In the genomic region with DNA sequence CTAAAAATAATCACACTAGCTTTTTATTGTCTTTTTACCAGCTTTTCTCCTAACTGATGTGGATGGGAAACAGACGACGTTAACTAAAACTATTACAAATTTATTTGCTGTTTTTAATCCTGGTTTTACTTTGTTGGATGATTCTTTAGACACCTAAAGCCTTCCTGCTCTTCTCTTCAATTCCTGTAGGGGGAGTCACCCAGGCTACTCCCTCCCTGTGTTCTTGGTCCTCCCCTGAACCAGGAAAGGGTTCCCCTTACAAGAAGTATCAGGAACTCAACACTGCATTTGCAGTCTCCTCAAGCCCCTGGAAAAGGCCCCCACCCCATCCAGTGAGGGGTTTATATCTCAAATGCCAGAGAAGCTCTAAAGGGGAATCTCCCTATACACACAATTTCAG, we compare ENCODE assay signal across 10 cellular contexts.
A peak's percentile ranks its signal among the peaks of the same experiment; 100 is the strongest.
DNase-seq lines count a peak whose midpoint lies in the region; ATAC-seq and TF ChIP-seq lines count a peak whose summit lies in the region.
"Had no signal": no experiment of that assay in that cellular context is flagged by ENCODE, and none has a peak within 500 bp of the region (broad histone marks: within the 10 kb centered on the region; RNA-seq: fewer than 3 reads in every experiment).

No MANE protein-coding gene starts in this region.

- no peaks in the 10 kb centered on the region for H3K4me1 Mint-ChIP-seq in brain

- peaks cover 6% of the 10 kb centered on the region for H3K27me3 Mint-ChIP-seq in brain

- no peak overlapping the region for H4K8ac ChIP-seq in mesendoderm (ENCODE audit: low read depth, low read length)

- no peak overlapping the region for H3K4me3 Mint-ChIP-seq in brain

- H3K9me2 ChIP-seq in Karpas-422 (replicated peaks; ENCODE audit: insufficient read depth, low read length) = no peaks in the 10 kb centered on the region

- H2BK120ac ChIP-seq in mesendoderm (ENCODE audit: low read depth, low read length) = no peak overlapping the region

- H3K36me3 ChIP-seq in Karpas-422 (ENCODE audit: insufficient read depth, low read length) (no peaks in the 10 kb centered on the region), mesendoderm (ENCODE audit: control insufficient read depth, insufficient read depth, low read length) (no peaks in the 10 kb centered on the region)

- H3K36me3 Mint-ChIP-seq in brain = no peaks in the 10 kb centered on the region

- H3K9me3 ChIP-seq in Karpas-422 (ENCODE audit: low read length) = no peaks in the 10 kb centered on the region; the same call in 1 of the 2 replicates

- no peak overlapping the region for H2AFZ ChIP-seq in Karpas-422 (ENCODE audit: low read length)

- H3K23ac ChIP-seq in mesendoderm (ENCODE audit: low read length) = no peak overlapping the region

- H2AK5ac ChIP-seq in mesendoderm (ENCODE audit: low read length) = no peak overlapping the region

- H3K27ac Mint-ChIP-seq in brain = no peak overlapping the region

- no CpG with 5 or more reads among the region's 2 CpGs for WGBS in mesendoderm (ENCODE audit: extremely low coverage, insufficient coverage, low lambda C conversion rate)

- H3K4me1 ChIP-seq in Karpas-422 (ENCODE audit: low read length) (no peaks in the 10 kb centered on the region), mesendoderm (ENCODE audit: control insufficient read depth, low read depth, low read length) (no peaks in the 10 kb centered on the region)

- H3K9ac ChIP-seq in Karpas-422 (ENCODE audit: low read length) (no peak overlapping the region), mesendoderm (ENCODE audit: low read length) (no peak overlapping the region)

- H3K4me2 ChIP-seq in Karpas-422 (ENCODE audit: low read depth, low read length, poor library complexity, severe bottlenecking) (no peak overlapping the region), mesendoderm (ENCODE audit: low read length) (no peak overlapping the region)

- H3K18ac ChIP-seq in mesendoderm (ENCODE audit: low read length) = no peak overlapping the region

- no peaks in the 10 kb centered on the region for H3K27me3 ChIP-seq in Karpas-422 (ENCODE audit: low read length)
- no peaks in the 10 kb centered on the region for H3K27me3 ChIP-seq in mesendoderm (ENCODE audit: insufficient read depth, low read length, poor library complexity)

- H2BK15ac ChIP-seq in mesendoderm (replicated peaks; ENCODE audit: low read depth) = no peak overlapping the region

- no peaks in the 10 kb centered on the region for H3K79me2 ChIP-seq in Karpas-422 (ENCODE audit: low read length)
- H3K79me2 ChIP-seq in mesendoderm (ENCODE audit: control insufficient read depth, insufficient read depth, low read length) = no peaks in the 10 kb centered on the region

- H4K5ac ChIP-seq in mesendoderm (ENCODE audit: low read length) = no peak overlapping the region

- no peak overlapping the region for H3K27ac ChIP-seq in Karpas-422 (ENCODE audit: low read length)
- no peak overlapping the region for H3K27ac ChIP-seq in mesendoderm (ENCODE audit: low read depth, low read length)

- H3K4ac ChIP-seq in mesendoderm (ENCODE audit: low read depth, low read length) = no peak overlapping the region

- ATAC-seq in GM19397 (IDR thresholded peaks at IDR 0.05; ENCODE audit: unreplicated experiment) = no peak

- H3K56ac ChIP-seq in mesendoderm (ENCODE audit: low read length) = no peak overlapping the region

- H3K4me3 ChIP-seq in Karpas-422 (ENCODE audit: low read length) (no peak overlapping the region), mesendoderm (ENCODE audit: low read length) (no peak overlapping the region)

- no peak overlapping the region for H2BK5ac ChIP-seq in mesendoderm (ENCODE audit: low read length)

- DNase-seq in GDM1 (lab: John Stamatoyannopoulos, UW) (peak; percentile 7), Karpas-422 (peak; percentile 77), mesendoderm (peak; percentile 51), C1 segment of cervical spinal cord (lab: John Stamatoyannopoulos, UW) (no peak)
- no peak for DNase-seq in activated CD4-positive, alpha-beta T cell treated with anti-CD3 and anti-CD28 coated beads for 48 hours
- no peak for DNase-seq in activated CD4-positive, CD25-positive, alpha-beta regulatory T cell (lab: John Stamatoyannopoulos, UW)
- DNase-seq: activated naive CD4-positive, alpha-beta T cell; islet precursor cell had no signal

- H4K20me1 ChIP-seq in Karpas-422 (ENCODE audit: insufficient read depth, low read depth, low read length) = no peaks in the 10 kb centered on the region

- no peaks in the 10 kb centered on the region for H3K79me1 ChIP-seq in mesendoderm (ENCODE audit: low read length)

- TF ChIP-seq CTCF in brain (conservative IDR thresholded peaks at IDR 0.05) = peak; percentile 19 to 41

- peaks cover 6 to 21% (median 18%) of the 10 kb centered on the region in 5 experiments for H3K9me3 Mint-ChIP-seq in brain

Comparison
In these comparisons a context has a peak if more than half of its experiments do, and no peak if none do; other contexts are left out.
1. DNase-seq: peak in GDM1 (single experiment), Karpas-422 (single experiment) and mesendoderm (single experiment); none in C1 segment of cervical spinal cord (0 of 14), activated CD4-positive, alpha-beta T cell treated with anti-CD3 and anti-CD28 coated beads for 48 hours (single experiment) and activated CD4-positive, CD25-positive, alpha-beta regulatory T cell (0 of 4).